Comparison of ENCODE assay signal across 8 cellular contexts in genomic region chr4:157204634-157205244, GRCh38. TPM values are rescaled to one million over a fixed set of nuclear protein-coding genes. Genes with fewer than 3 reads are reported as not detected.
A peak's percentile ranks its signal among the peaks of the same experiment; 100 is the strongest.
DNase-seq lines count a peak whose midpoint lies in the region; ATAC-seq, FAIRE-seq and TF ChIP-seq lines count a peak whose summit lies in the region.

No MANE protein-coding gene starts in this region.

- H3K9ac ChIP-seq in keratinocyte (ENCODE audit: control insufficient read depth, extremely low read depth, insufficient read depth, low read length), result no peak overlapping the region

- no peaks in the 10 kb centered on the region for H3K36me3 ChIP-seq in PC-9 (ENCODE audit: low read depth)
- H3K36me3 ChIP-seq in keratinocyte (ENCODE audit: control insufficient read depth in 2 of 2, extremely low read depth in 1 of 2, insufficient read depth in 2 of 2, low read length in 2 of 2), result no peaks in the 10 kb centered on the region

- H3K4me3 ChIP-seq in PC-9 (no peak overlapping the region), keratinocyte (ENCODE audit: control insufficient read depth in 2 of 3, extremely low read depth in 1 of 3, insufficient read depth in 2 of 3, low read depth in 1 of 3, low read length in 3 of 3) (no peak overlapping the region)

- H2AFZ ChIP-seq in PC-9, result no peak overlapping the region
- no peak overlapping the region for H2AFZ ChIP-seq in keratinocyte (ENCODE audit: control insufficient read depth, low read length)

- no peaks in the 10 kb centered on the region for H3F3A ChIP-seq in PC-9 (ENCODE audit: insufficient read depth, low read depth)

- H3K27me3 ChIP-seq in PC-9 (ENCODE audit: insufficient read depth, low read depth), result no peaks in the 10 kb centered on the region
- no peaks in the 10 kb centered on the region for H3K27me3 ChIP-seq in keratinocyte (ENCODE audit: control insufficient read depth, extremely low read depth, insufficient read depth, low read length)

- CTCF ChIA-PET in PC-9 (lab: Charles Lee), result no interaction called here

- intact Hi-C loops in PC-9 (cut with micrococcal nuclease; ENCODE audit: unreplicated experiment), result no loop called here

- POLR2A ChIA-PET in PC-9 (lab: Charles Lee; ENCODE audit: unreplicated experiment), result no interaction called here

- TF ChIP-seq CTCF in D721Med (IDR thresholded peaks at IDR 0.05; ENCODE audit: insufficient read depth, missing control alignments) (peak; percentile 37), PC-9 (conservative IDR thresholded peaks at IDR 0.05) (peak; percentile 63), keratinocyte (optimal IDR thresholded peaks at IDR 0.05 in 1 of 3, IDR thresholded peaks at IDR 0.05 in 1 of 3, conservative IDR thresholded peaks at IDR 0.05 in 1 of 3; ENCODE audit: extremely low read depth in 1 of 3, insufficient read depth in 2 of 3, low read length in 3 of 3) (peak; percentile 44 to 56 (median 45))

- no TSS peak for BruUV-seq in PC-9 (replicated peaks; lab: Mats Ljungman, UMichigan)

- DNase-seq in D721Med (ENCODE audit: insufficient read length, low spot score) (no peak), PC-9 (no peak), keratinocyte (ENCODE audit: low read depth, low spot score) (no peak), NCI-H510A (lab: John Stamatoyannopoulos, UW) (no peak), NCI-H2107 (lab: John Stamatoyannopoulos, UW) (no peak), HTR-8/SVneo (ENCODE audit: insufficient read length, low spot score) (no peak), GDM1 (lab: John Stamatoyannopoulos, UW) (no peak)

- H4K20me1 ChIP-seq in PC-9 (ENCODE audit: insufficient read depth) (no peaks in the 10 kb centered on the region), keratinocyte (ENCODE audit: control insufficient read depth, extremely low read depth, insufficient read depth, low read length) (no peaks in the 10 kb centered on the region)

- H3K4me2 ChIP-seq in PC-9 (no peak overlapping the region), keratinocyte (ENCODE audit: control insufficient read depth, extremely low read depth, insufficient read depth, low read depth, low read length) (no peak overlapping the region)

- no peaks in the 10 kb centered on the region for H3K9me1 ChIP-seq in keratinocyte (ENCODE audit: control insufficient read depth, extremely low read depth, insufficient read depth, low read length)

- H3K9me2 ChIP-seq in PC-9 (ENCODE audit: insufficient read depth), result no peaks in the 10 kb centered on the region

- H3K79me2 ChIP-seq in PC-9 (ENCODE audit: low read depth) (no peaks in the 10 kb centered on the region), keratinocyte (ENCODE audit: control insufficient read depth, insufficient read depth, low read length) (no peaks in the 10 kb centered on the region)

- H3K9me3 ChIP-seq in PC-9 (ENCODE audit: insufficient read depth, low read depth) (no peaks in the 10 kb centered on the region), keratinocyte (ENCODE audit: control insufficient read depth, low read depth, low read length) (no peaks in the 10 kb centered on the region)

- peak; percentile 58 for ATAC-seq in GM21576 (IDR thresholded peaks at IDR 0.05; ENCODE audit: unreplicated experiment)

- no peak overlapping the region for H3K27ac ChIP-seq in PC-9
- H3K27ac ChIP-seq in keratinocyte (ENCODE audit: control insufficient read depth, insufficient read depth, low read length), result no peak overlapping the region

- H3K4me1 ChIP-seq in PC-9 (replicated peaks; ENCODE audit: insufficient read depth) (no peaks in the 10 kb centered on the region), keratinocyte (ENCODE audit: control insufficient read depth, extremely low read depth, insufficient read depth, low read length) (no peaks in the 10 kb centered on the region)

- dilution Hi-C loops in keratinocyte (cut with MboI; ENCODE audit: extremely low pct_ligation_motif_present, low sequenced_read_pairs), result loop anchor here (25.0 kb wide), 1 partner anchor 758 kb away; no protein-coding TSS in a partner anchor

- no peak for FAIRE-seq in D721Med (lab: Jason Lieb, UNC)
- no peak for FAIRE-seq in keratinocyte (lab: Jason Lieb, UNC)
- FAIRE-seq in HTR-8/SVneo (lab: Jason Lieb, UNC), result no peak

RNA-seq across cellular contexts. Expression of gene GRIA2, which starts 15.8 kb away (rescaled TPM):
- not detected in 2 replicates for total RNA-seq in PC-9 (2021)
- not detected in 3 replicates for polyA plus RNA-seq in keratinocyte
- polyA plus RNA-seq in keratinocyte (2011; ENCODE audit: low read depth), result not detected
- not detected in 2 replicates for polyA plus RNA-seq in keratinocyte (2011; cell fraction: cytosol; rRNA removed)
- not detected in 2 replicates for polyA plus RNA-seq in keratinocyte (2011; cell fraction: nucleus; rRNA removed)
- not detected in 2 replicates for polyA plus RNA-seq in keratinocyte (2012; ENCODE audit: low replicate concordance)
- not detected in 3 replicates for polyA minus RNA-seq in keratinocyte
- polyA minus RNA-seq in keratinocyte (2011; cell fraction: cytosol; rRNA and poly(A)+ RNA removed), result not detected
- not detected in 2 replicates for polyA minus RNA-seq in keratinocyte (2011; cell fraction: nucleus; rRNA and poly(A)+ RNA removed)
